ENCODE assay signal across 12 cellular contexts in the genomic region with DNA sequence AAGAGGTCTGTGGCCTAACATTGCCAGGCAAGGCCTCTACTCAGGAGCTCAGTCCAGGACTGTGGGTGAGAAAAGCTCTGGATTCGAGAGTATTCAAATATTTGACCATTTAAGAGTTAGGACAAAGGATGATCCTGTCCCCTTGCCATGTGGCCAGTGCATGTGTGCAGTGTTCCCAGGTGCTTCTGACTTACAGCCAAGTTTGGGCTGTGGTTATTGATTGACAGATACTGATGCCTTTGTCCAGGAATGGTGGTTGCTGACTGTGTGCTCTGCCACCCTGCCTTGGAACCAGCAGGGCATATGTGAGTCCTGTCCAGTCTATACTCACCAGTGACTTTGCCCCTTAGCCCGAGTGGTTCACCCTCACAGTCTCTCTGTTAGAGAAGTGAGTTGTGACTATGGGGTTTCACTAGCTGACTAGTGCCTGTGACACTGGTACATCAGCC. TPM values are rescaled to one million over a fixed set of nuclear protein-coding genes. Genes with fewer than 3 reads are reported as not detected.
DNase-seq lines count a peak whose midpoint lies in the region; ATAC-seq, FAIRE-seq and TF ChIP-seq lines count a peak whose summit lies in the region.
"Had no signal": no experiment of that assay in that cellular context is flagged by ENCODE, and none has a peak within 500 bp of the region (broad histone marks: within the 10 kb centered on the region; RNA-seq: fewer than 3 reads in every experiment).

No MANE protein-coding gene starts in this region.

- H3K9ac ChIP-seq in kidney (ENCODE audit: low read length in 2 of 2) = peak overlapping the region in 1 of 2 donors; percentile 14
- H3K9ac ChIP-seq: parathyroid adenoma had no signal

- H3K4me3 ChIP-seq in kidney (ENCODE audit: low read length in 2 of 2) (no peak overlapping the region), skin epidermis (no peak overlapping the region)
- H3K4me3 ChIP-seq: testis had no signal

- H3K27me3 Mint-ChIP-seq in Calu3 (ENCODE audit: unreplicated experiment) = no peaks in the 10 kb centered on the region
- H3K27me3 Mint-ChIP-seq in activated T-helper 17 cell treated with anti-CD3 and anti-CD28 coated beads, Interleukin-2, amount 50 U/mL, for 72 hours = no peaks in the 10 kb centered on the region

- intact Hi-C loops in Calu3 (cut with micrococcal nuclease; ENCODE audit: unreplicated experiment) = no loop called here
- intact Hi-C loops in kidney (cut with DNase I) = no loop called here

- H3K9me3 Mint-ChIP-seq in Calu3 (ENCODE audit: low read depth, unreplicated experiment) = no peaks in the 10 kb centered on the region
- H3K9me3 Mint-ChIP-seq in activated T-helper 17 cell treated with anti-CD3 and anti-CD28 coated beads, Interleukin-2, amount 50 U/mL, for 72 hours = no peaks in the 10 kb centered on the region

- peak; percentile 60 for DNase-seq in Calu3
- DNase-seq in kidney = no peak
- DNase-seq in medulla oblongata (ENCODE audit: extremely low spot score) = no peak
- no peak for DNase-seq in amygdala (lab: John Stamatoyannopoulos, UW)
- DNase-seq: amniotic stem cell, NCI-H1694, testis had no signal

- H3K4me1 Mint-ChIP-seq in Calu3 (ENCODE audit: low read depth, unreplicated experiment) = peaks cover 23% of the 10 kb centered on the region
- H3K4me1 Mint-ChIP-seq in activated T-helper 17 cell treated with anti-CD3 and anti-CD28 coated beads, Interleukin-2, amount 50 U/mL, for 72 hours = peaks cover 25% of the 10 kb centered on the region

- H3K36me3 Mint-ChIP-seq in Calu3 (ENCODE audit: insufficient read depth, unreplicated experiment) = peaks cover 12% of the 10 kb centered on the region
- H3K36me3 Mint-ChIP-seq in activated T-helper 17 cell treated with anti-CD3 and anti-CD28 coated beads, Interleukin-2, amount 50 U/mL, for 72 hours (ENCODE audit: low read depth) = peaks cover 39% of the 10 kb centered on the region

- H3K27ac Mint-ChIP-seq in Calu3 (ENCODE audit: unreplicated experiment) = no peak overlapping the region
- H3K27ac Mint-ChIP-seq in activated T-helper 17 cell treated with anti-CD3 and anti-CD28 coated beads, Interleukin-2, amount 50 U/mL, for 72 hours = peak overlapping the region; percentile 71

- H3K36me3 ChIP-seq in kidney (ENCODE audit: control insufficient read depth in 1 of 2, insufficient read depth in 2 of 2, low read length in 2 of 2) = peaks cover 0 to under 1% of the 10 kb centered on the region in 2 donors

- no TSS peak for BruUV-seq in Calu3 (replicated peaks; lab: Mats Ljungman, UMichigan)

- TF ChIP-seq CTCF in Calu3 (IDR thresholded peaks at IDR 0.05; ENCODE audit: unreplicated experiment) = no peak
- no peak for TF ChIP-seq CTCF in kidney (IDR thresholded peaks at IDR 0.05; ENCODE audit: borderline replicate concordance, extremely low read depth, insufficient read depth)

- FAIRE-seq in kidney (lab: Jason Lieb, UNC) = peak; percentile 6

- H3K9me3 ChIP-seq in kidney (ENCODE audit: control insufficient read depth in 1 of 2, low read length in 2 of 2) = no peaks in the 10 kb centered on the region
- H3K9me3 ChIP-seq: testis had no signal

- H3K4me1 ChIP-seq in kidney (ENCODE audit: control insufficient read depth in 1 of 2, insufficient read depth in 1 of 2, low read depth in 1 of 2, low read length in 2 of 2) = peaks cover 19 to 21% of the 10 kb centered on the region in 2 donors

- peak; percentile 76 for ATAC-seq in activated T-helper 17 cell treated with anti-CD3 and anti-CD28 coated beads, Interleukin-2, amount 50 U/mL, for 72 hours (replicated peaks)
- no peak for ATAC-seq in GM21381 (IDR thresholded peaks at IDR 0.05; ENCODE audit: unreplicated experiment)
- ATAC-seq in GM19395 (IDR thresholded peaks at IDR 0.05; ENCODE audit: unreplicated experiment) = no peak

- no peak overlapping the region for H3K4me3 Mint-ChIP-seq in Calu3 (ENCODE audit: low read depth, unreplicated experiment)
- H3K4me3 Mint-ChIP-seq in activated T-helper 17 cell treated with anti-CD3 and anti-CD28 coated beads, Interleukin-2, amount 50 U/mL, for 72 hours = no peak overlapping the region

- CTCF ChIA-PET in Calu3 (lab: Charles Lee) = no interaction called here

- H3K27ac ChIP-seq in kidney (ENCODE audit: low read depth in 2 of 2, low read length in 2 of 2) = peak overlapping the region; percentile 11 to 35
- H3K27ac ChIP-seq in skin epidermis = peak overlapping the region in 11 of 21 experiments; percentile 16 to 69 (median 40)
- H3K27ac ChIP-seq: parathyroid adenoma had no signal

RNA-seq across cellular contexts. Expression of gene GARRE1, which starts 51.9 kb away (rescaled TPM):
- total RNA-seq in Calu3 (2022) = 18.0 and 19.9 TPM in 2 replicates
- total RNA-seq in activated T-helper 17 cell treated with anti-CD3 and anti-CD28 coated beads, Interleukin-2, amount 50 U/mL, for 72 hours = 10 to 100 TPM; 13.6 to 22.2 TPM
- 37.7 TPM for total RNA-seq in kidney
- polyA plus RNA-seq in kidney (ENCODE audit: insufficient read depth, low read depth, low replicate concordance) = 5.5 TPM

RNA-seq across cellular contexts. Expression of gene GPI, which starts 58.8 kb away (rescaled TPM):
- 353 and 375 TPM in 2 replicates for total RNA-seq in Calu3 (2022)
- total RNA-seq in activated T-helper 17 cell treated with anti-CD3 and anti-CD28 coated beads, Interleukin-2, amount 50 U/mL, for 72 hours = 1,000 to 10,000 TPM in 1 of 2 donors, 100 to 1,000 TPM in 1; 862 to 1,104 TPM
- 257 TPM for total RNA-seq in kidney
- 315 TPM for polyA plus RNA-seq in kidney (ENCODE audit: insufficient read depth, low read depth, low replicate concordance)
